In the genomic region with DNA sequence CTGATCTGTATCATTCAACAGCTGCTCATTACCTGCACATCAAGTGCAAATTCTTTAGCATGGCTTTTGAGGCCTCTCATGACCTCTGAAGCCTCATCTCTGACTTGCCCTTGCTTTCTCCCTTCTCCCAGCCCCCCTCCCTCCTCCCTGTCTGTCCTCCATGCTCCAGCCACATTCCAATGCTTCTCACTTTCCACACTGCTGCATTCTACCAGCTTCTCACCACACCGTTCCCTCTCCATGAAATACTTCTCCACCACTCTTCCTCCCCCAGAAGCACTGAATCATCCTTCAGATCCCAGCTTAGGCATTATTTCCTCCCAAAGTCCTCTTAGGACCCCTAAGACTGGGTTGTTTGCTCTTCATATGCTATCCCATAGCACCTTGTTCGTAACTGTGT, we compare ENCODE assay signal across 1 cellular context.
TF ChIP-seq lines count a peak whose summit lies in the region.

No MANE protein-coding gene starts in this region.

TF ChIP-seq in HepG2, 621 proteins besides CTCF, POLR2A, EP300 and RAD21:
- TF ChIP-seq ZNF335 (CRISPR knock-in tag; IDR thresholded peaks at IDR 0.05) = no peak
- no peak for TF ChIP-seq SIN3A (IDR thresholded peaks at IDR 0.05; ENCODE audit: borderline replicate concordance, low read depth, low read length)
- no peak for TF ChIP-seq ZNF598 (CRISPR knock-in tag; IDR thresholded peaks at IDR 0.05; ENCODE audit: borderline replicate concordance)
- TF ChIP-seq ZNF205 (CRISPR knock-in tag; IDR thresholded peaks at IDR 0.05) = no peak
- TF ChIP-seq TBL1XR1 (IDR thresholded peaks at IDR 0.05; ENCODE audit: borderline replicate concordance, low read length, partially characterized antibody) = no peak
- TF ChIP-seq, protein P1, sequence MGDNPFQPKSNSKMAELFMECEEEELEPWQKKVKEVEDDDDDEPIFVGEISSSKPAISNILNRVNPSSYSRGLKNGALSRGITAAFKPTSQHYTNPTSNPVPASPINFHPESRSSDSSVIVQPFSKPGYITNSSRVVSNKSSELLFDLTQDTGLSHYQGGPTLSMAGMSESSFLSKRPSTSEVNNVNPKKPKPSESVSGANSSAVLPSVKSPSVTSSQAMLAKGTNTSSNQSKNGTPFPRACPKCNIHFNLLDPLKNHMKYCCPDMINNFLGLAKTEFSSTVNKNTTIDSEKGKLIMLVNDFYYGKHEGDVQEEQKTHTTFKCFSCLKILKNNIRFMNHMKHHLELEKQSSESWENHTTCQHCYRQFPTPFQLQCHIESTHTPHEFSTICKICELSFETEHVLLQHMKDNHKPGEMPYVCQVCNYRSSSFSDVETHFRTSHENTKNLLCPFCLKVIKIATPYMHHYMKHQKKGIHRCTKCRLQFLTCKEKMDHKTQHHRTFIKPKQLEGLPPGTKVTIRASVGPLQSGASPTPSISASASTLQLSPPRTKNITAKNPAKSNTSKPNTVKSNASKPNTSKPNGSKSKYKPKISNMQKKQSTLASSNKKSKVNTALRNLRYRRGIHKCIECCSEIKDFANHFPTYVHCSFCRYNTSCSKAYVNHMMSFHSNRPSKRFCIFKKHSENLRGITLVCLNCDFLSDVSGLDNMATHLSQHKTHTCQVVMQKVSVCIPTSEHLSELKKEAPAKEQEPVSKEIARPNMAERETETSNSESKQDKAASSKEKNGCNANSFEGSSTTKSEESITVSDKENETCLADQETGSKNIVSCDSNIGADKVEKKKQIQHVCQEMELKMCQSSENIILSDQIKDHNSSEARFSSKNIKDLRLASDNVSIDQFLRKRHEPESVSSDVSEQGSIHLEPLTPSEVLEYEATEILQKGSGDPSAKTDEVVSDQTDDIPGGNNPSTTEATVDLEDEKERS (CRISPR knock-in tag; IDR thresholded peaks at IDR 0.05) = no peak
- TF ChIP-seq JDP2 (CRISPR knock-in tag; IDR thresholded peaks at IDR 0.05; ENCODE audit: borderline replicate concordance) = no peak
- TF ChIP-seq, protein P2, sequence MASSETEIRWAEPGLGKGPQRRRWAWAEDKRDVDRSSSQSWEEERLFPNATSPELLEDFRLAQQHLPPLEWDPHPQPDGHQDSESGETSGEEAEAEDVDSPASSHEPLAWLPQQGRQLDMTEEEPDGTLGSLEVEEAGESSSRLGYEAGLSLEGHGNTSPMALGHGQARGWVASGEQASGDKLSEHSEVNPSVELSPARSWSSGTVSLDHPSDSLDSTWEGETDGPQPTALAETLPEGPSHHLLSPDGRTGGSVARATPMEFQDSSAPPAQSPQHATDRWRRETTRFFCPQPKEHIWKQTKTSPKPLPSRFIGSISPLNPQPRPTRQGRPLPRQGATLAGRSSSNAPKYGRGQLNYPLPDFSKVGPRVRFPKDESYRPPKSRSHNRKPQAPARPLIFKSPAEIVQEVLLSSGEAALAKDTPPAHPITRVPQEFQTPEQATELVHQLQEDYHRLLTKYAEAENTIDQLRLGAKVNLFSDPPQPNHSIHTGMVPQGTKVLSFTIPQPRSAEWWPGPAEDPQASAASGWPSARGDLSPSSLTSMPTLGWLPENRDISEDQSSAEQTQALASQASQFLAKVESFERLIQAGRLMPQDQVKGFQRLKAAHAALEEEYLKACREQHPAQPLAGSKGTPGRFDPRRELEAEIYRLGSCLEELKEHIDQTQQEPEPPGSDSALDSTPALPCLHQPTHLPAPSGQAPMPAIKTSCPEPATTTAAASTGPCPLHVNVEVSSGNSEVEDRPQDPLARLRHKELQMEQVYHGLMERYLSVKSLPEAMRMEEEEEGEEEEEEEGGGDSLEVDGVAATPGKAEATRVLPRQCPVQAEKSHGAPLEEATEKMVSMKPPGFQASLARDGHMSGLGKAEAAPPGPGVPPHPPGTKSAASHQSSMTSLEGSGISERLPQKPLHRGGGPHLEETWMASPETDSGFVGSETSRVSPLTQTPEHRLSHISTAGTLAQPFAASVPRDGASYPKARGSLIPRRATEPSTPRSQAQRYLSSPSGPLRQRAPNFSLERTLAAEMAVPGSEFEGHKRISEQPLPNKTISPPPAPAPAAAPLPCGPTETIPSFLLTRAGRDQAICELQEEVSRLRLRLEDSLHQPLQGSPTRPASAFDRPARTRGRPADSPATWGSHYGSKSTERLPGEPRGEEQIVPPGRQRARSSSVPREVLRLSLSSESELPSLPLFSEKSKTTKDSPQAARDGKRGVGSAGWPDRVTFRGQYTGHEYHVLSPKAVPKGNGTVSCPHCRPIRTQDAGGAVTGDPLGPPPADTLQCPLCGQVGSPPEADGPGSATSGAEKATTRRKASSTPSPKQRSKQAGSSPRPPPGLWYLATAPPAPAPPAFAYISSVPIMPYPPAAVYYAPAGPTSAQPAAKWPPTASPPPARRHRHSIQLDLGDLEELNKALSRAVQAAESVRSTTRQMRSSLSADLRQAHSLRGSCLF (CRISPR knock-in tag; IDR thresholded peaks at IDR 0.05; ENCODE audit: borderline replicate concordance) = no peak
- no peak for TF ChIP-seq ZNF83 (CRISPR knock-in tag; IDR thresholded peaks at IDR 0.05; ENCODE audit: borderline replicate concordance)
- TF ChIP-seq, protein P3, sequence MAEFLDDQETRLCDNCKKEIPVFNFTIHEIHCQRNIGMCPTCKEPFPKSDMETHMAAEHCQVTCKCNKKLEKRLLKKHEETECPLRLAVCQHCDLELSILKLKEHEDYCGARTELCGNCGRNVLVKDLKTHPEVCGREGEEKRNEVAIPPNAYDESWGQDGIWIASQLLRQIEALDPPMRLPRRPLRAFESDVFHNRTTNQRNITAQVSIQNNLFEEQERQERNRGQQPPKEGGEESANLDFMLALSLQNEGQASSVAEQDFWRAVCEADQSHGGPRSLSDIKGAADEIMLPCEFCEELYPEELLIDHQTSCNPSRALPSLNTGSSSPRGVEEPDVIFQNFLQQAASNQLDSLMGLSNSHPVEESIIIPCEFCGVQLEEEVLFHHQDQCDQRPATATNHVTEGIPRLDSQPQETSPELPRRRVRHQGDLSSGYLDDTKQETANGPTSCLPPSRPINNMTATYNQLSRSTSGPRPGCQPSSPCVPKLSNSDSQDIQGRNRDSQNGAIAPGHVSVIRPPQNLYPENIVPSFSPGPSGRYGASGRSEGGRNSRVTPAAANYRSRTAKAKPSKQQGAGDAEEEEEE (CRISPR knock-in tag; IDR thresholded peaks at IDR 0.05; ENCODE audit: borderline replicate concordance) = no peak
- TF ChIP-seq ONECUT2 (CRISPR knock-in tag; IDR thresholded peaks at IDR 0.05) = no peak
- no peak for TF ChIP-seq MAFF (IDR thresholded peaks at IDR 0.05; ENCODE audit: low read depth, low read length)
- no peak for TF ChIP-seq ZNF546 (CRISPR knock-in tag; conservative IDR thresholded peaks at IDR 0.05)
- TF ChIP-seq, protein P4, sequence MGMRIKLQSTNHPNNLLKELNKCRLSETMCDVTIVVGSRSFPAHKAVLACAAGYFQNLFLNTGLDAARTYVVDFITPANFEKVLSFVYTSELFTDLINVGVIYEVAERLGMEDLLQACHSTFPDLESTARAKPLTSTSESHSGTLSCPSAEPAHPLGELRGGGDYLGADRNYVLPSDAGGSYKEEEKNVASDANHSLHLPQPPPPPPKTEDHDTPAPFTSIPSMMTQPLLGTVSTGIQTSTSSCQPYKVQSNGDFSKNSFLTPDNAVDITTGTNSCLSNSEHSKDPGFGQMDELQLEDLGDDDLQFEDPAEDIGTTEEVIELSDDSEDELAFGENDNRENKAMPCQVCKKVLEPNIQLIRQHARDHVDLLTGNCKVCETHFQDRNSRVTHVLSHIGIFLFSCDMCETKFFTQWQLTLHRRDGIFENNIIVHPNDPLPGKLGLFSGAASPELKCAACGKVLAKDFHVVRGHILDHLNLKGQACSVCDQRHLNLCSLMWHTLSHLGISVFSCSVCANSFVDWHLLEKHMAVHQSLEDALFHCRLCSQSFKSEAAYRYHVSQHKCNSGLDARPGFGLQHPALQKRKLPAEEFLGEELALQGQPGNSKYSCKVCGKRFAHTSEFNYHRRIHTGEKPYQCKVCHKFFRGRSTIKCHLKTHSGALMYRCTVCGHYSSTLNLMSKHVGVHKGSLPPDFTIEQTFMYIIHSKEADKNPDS (CRISPR knock-in tag; IDR thresholded peaks at IDR 0.05) = no peak
